11 cellular contexts compared by ENCODE assay signal in genomic region chr2:82524826-82525225, GRCh38.
"Had no signal": no experiment of that assay in that cellular context is flagged by ENCODE, and none has a peak within 500 bp of the region (broad histone marks: within the 10 kb centered on the region; RNA-seq: fewer than 3 reads in every experiment).

No MANE protein-coding gene starts in this region.

- H3K4me3 ChIP-seq: GM23248, GM23338, HAP-1 had no signal

- H3K36me3 ChIP-seq: HAP-1 had no signal

- FAIRE-seq: H1, H54 had no signal

- H3K4me2 ChIP-seq: GM23338 had no signal

- H2AFZ ChIP-seq: GM23248, GM23338 had no signal

- H3K9ac ChIP-seq: GM23248 had no signal

- H3K4me1 ChIP-seq: HAP-1 had no signal

- DNase-seq: GM23248, GOT3, H7, H9, HCEC 1CT, HFFc6 had no signal

- H3K9me3 ChIP-seq: HAP-1 had no signal

- H3K27ac ChIP-seq: GM23248 had no signal

- ATAC-seq: GM23338, HCT116 had no signal
